ENCODE assay signal across 1 cellular context in the genomic region with DNA sequence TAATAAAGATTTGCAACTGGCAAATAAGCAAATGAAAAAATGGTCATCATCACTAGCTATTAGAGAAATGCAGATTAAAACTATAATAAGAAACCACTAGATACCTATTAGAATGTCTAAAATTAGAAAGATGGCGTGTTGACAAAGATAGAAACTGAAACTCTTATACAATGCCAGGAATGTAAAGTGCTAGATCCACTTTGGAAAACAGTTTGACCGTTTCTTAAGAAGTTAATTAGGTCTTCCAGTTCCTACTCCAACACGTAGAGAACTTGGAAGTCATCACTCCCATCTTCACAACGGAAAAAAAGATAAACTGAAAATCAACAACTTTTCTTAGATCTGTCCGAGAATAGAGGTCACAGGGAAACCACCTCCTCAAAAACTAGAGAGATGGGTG.
TF ChIP-seq lines count a peak whose summit lies in the region.

No MANE protein-coding gene starts in this region.

TF ChIP-seq in GM12878, 131 proteins besides CTCF, POLR2A, EP300 and RAD21:
- TF ChIP-seq IKZF2 (IDR thresholded peaks at IDR 0.05) (peak; percentile 71 to 77), ZNF217 (IDR thresholded peaks at IDR 0.05) (peak; percentile 91; the same call in 1 of the 2 replicates), MEF2B (IDR thresholded peaks at IDR 0.05; ENCODE audit: partially characterized antibody, poor library complexity, severe bottlenecking) (peak; percentile 84), RUNX3 (IDR thresholded peaks at IDR 0.05; ENCODE audit: low read length) (0 out of 2 replicates have a peak, but pooled peaks have one; percentile 23), JUNB (IDR thresholded peaks at IDR 0.05) (peak; percentile 59), NFIC (IDR thresholded peaks at IDR 0.05; ENCODE audit: low read depth, low read length) (peak; percentile 59), MTA2 (IDR thresholded peaks at IDR 0.05; ENCODE audit: low read depth) (peak; percentile 59), EED (IDR thresholded peaks at IDR 0.05; ENCODE audit: low read depth) (0 out of 2 replicates have a peak, but pooled peaks have one; percentile 25), MEF2A (IDR thresholded peaks at IDR 0.05; ENCODE audit: insufficient read depth, low read depth, low read length) (peak; percentile 61; the same call in 1 of the 2 replicates)
- TF ChIP-seq, protein P1, sequence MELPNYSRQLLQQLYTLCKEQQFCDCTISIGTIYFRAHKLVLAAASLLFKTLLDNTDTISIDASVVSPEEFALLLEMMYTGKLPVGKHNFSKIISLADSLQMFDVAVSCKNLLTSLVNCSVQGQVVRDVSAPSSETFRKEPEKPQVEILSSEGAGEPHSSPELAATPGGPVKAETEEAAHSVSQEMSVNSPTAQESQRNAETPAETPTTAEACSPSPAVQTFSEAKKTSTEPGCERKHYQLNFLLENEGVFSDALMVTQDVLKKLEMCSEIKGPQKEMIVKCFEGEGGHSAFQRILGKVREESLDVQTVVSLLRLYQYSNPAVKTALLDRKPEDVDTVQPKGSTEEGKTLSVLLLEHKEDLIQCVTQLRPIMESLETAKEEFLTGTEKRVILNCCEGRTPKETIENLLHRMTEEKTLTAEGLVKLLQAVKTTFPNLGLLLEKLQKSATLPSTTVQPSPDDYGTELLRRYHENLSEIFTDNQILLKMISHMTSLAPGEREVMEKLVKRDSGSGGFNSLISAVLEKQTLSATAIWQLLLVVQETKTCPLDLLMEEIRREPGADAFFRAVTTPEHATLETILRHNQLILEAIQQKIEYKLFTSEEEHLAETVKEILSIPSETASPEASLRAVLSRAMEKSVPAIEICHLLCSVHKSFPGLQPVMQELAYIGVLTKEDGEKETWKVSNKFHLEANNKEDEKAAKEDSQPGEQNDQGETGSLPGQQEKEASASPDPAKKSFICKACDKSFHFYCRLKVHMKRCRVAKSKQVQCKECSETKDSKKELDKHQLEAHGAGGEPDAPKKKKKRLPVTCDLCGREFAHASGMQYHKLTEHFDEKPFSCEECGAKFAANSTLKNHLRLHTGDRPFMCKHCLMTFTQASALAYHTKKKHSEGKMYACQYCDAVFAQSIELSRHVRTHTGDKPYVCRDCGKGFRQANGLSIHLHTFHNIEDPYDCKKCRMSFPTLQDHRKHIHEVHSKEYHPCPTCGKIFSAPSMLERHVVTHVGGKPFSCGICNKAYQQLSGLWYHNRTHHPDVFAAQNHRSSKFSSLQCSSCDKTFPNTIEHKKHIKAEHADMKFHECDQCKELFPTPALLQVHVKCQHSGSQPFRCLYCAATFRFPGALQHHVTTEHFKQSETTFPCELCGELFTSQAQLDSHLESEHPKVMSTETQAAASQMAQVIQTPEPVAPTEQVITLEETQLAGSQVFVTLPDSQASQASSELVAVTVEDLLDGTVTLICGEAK (IDR thresholded peaks at IDR 0.05; ENCODE audit: borderline replicate concordance) = peak; percentile 80
- TF ChIP-seq, protein P2, sequence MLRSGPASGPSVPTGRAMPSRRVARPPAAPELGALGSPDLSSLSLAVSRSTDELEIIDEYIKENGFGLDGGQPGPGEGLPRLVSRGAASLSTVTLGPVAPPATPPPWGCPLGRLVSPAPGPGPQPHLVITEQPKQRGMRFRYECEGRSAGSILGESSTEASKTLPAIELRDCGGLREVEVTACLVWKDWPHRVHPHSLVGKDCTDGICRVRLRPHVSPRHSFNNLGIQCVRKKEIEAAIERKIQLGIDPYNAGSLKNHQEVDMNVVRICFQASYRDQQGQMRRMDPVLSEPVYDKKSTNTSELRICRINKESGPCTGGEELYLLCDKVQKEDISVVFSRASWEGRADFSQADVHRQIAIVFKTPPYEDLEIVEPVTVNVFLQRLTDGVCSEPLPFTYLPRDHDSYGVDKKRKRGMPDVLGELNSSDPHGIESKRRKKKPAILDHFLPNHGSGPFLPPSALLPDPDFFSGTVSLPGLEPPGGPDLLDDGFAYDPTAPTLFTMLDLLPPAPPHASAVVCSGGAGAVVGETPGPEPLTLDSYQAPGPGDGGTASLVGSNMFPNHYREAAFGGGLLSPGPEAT (IDR thresholded peaks at IDR 0.05; ENCODE audit: low read depth) = peak; percentile 72
